In the genomic region with DNA sequence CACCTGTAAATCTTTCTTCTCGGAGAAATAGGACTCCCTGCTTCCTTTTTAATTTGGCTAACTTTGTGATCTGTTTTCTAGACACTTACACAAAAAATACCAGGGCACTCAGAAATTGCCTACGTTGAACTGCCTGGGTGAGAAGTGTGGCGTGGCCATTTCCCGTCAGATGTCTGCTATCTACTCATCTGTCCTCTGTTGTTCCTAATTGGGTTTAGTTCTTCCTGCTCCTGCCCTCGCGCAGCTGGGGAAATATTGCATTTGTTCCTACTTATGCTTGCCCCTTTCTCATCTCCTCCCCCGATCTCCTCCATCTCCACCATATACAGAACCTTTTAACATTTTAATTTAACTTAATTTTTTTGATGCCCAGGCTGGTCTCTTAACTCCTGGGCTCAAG, we compare ENCODE assay signal across 8 cellular contexts. TPM values are rescaled to one million over a fixed set of nuclear protein-coding genes. Genes with fewer than 3 reads are reported as not detected.
DNase-seq lines count a peak whose midpoint lies in the region; ATAC-seq and TF ChIP-seq lines count a peak whose summit lies in the region.

No MANE protein-coding gene starts in this region.

- peaks cover 30 to 49% of the 10 kb centered on the region in 2 donors for H3K4me1 ChIP-seq in naive thymus-derived CD4-positive, alpha-beta T cell (ENCODE audit: control insufficient read depth in 2 of 2, insufficient read depth in 2 of 2, low read length in 2 of 2)

- H3K27ac Mint-ChIP-seq in activated T-cell treated with anti-CD3 and anti-CD28 coated beads, Interleukin-2, amount 50 U/mL, for 72 hours, result peak overlapping the region; percentile 92
- peak overlapping the region; percentile 66 to 93 (median 88) for H3K27ac Mint-ChIP-seq in naive thymus-derived CD4-positive, alpha-beta T cell

- DNase-seq in GF-D8 (lab: John Stamatoyannopoulos, UW), result peak; percentile 86
- DNase-seq in activated T-cell treated with anti-CD3 and anti-CD28 coated beads, Interleukin-2, amount 50 U/mL, for 72 hours, result no peak
- peak in 2 of 9 donors; percentile 4 to 8 for DNase-seq in naive thymus-derived CD4-positive, alpha-beta T cell
- no peak for DNase-seq in mucosa of gallbladder (ENCODE audit: low spot score)
- no peak for DNase-seq in lower leg skin (ENCODE audit: low spot score in 2 of 2)
- DNase-seq in cortex of kidney (lab: John Stamatoyannopoulos, UW), result no peak

- intact Hi-C loops in naive thymus-derived CD4-positive, alpha-beta T cell (cut with micrococcal nuclease), result loop anchor here (1.0 to 5.0 kb wide), 7 partner anchors 11 to 547 kb away; partner anchors contain the start of genes ATP1A1 (in 1 of the 2), CD58 (in 1 of the 2) and TTF2 (in 1 of the 2)
- intact Hi-C loops in lower leg skin (cut with DNase I; ENCODE audit: low total_unique reads), result no loop called here

- TF ChIP-seq POLR2A in lower leg skin (IDR thresholded peaks at IDR 0.05), result no peak

- peaks cover 45% of the 10 kb centered on the region for H3K4me1 Mint-ChIP-seq in activated T-cell treated with anti-CD3 and anti-CD28 coated beads, Interleukin-2, amount 50 U/mL, for 72 hours (ENCODE audit: low read depth)
- H3K4me1 Mint-ChIP-seq in naive thymus-derived CD4-positive, alpha-beta T cell, result peaks cover 37 to 68% (median 53%) of the 10 kb centered on the region in 7 donors

- 69 to 79% methylated on average over 7 of the region's 7 CpGs for WGBS in lower leg skin, 2 donors

- H3K9me3 ChIP-seq in KOPT-K1 (ENCODE audit: insufficient read depth, low read length, poor library complexity, severe bottlenecking), result no peaks in the 10 kb centered on the region
- no peaks in the 10 kb centered on the region for H3K9me3 ChIP-seq in naive thymus-derived CD4-positive, alpha-beta T cell (ENCODE audit: control insufficient read depth in 2 of 3, low read length in 3 of 3)

- no peaks in the 10 kb centered on the region for H3K27me3 Mint-ChIP-seq in activated T-cell treated with anti-CD3 and anti-CD28 coated beads, Interleukin-2, amount 50 U/mL, for 72 hours (ENCODE audit: low read depth)
- H3K27me3 Mint-ChIP-seq in naive thymus-derived CD4-positive, alpha-beta T cell, result no peaks in the 10 kb centered on the region

- POLR2A ChIA-PET in naive thymus-derived CD4-positive, alpha-beta T cell (lab: Charles Lee), result interaction anchor here (0.9 to 3.1 kb wide), 2 partner anchors 11 to 15 kb away, joined by 4 to 16 read pairs; no protein-coding TSS in a partner anchor

- peaks cover 26% of the 10 kb centered on the region for H3K36me3 ChIP-seq in KOPT-K1 (ENCODE audit: insufficient read depth, low read length)
- H3K36me3 ChIP-seq in naive thymus-derived CD4-positive, alpha-beta T cell (ENCODE audit: control insufficient read depth in 2 of 3, insufficient read depth in 3 of 3, low read length in 3 of 3), result no peaks in the 10 kb centered on the region

- H3K36me3 Mint-ChIP-seq in activated T-cell treated with anti-CD3 and anti-CD28 coated beads, Interleukin-2, amount 50 U/mL, for 72 hours (ENCODE audit: insufficient read depth in 2 of 2), result peaks cover 7 to 10% of the 10 kb centered on the region in 2 donors
- H3K36me3 Mint-ChIP-seq in naive thymus-derived CD4-positive, alpha-beta T cell, result peaks cover 0 to 37% (median 0%) of the 10 kb centered on the region in 5 donors

- peaks cover 0 to 2% of the 10 kb centered on the region in 2 donors for H3K9me3 Mint-ChIP-seq in activated T-cell treated with anti-CD3 and anti-CD28 coated beads, Interleukin-2, amount 50 U/mL, for 72 hours
- H3K9me3 Mint-ChIP-seq in naive thymus-derived CD4-positive, alpha-beta T cell, result peaks cover 0 to 5% (median 0%) of the 10 kb centered on the region in 11 donors

- H3K27me3 ChIP-seq in naive thymus-derived CD4-positive, alpha-beta T cell (ENCODE audit: control insufficient read depth in 2 of 2, insufficient read depth in 2 of 2, low read length in 2 of 2), result no peaks in the 10 kb centered on the region

- CTCF ChIA-PET in naive thymus-derived CD4-positive, alpha-beta T cell (lab: Charles Lee), result interaction anchor here (1.3 to 1.6 kb wide), 2 partner anchors 30 to 280 kb away, joined by 4 to 5 read pairs; no protein-coding TSS in a partner anchor

- H3K4me3 ChIP-seq in naive thymus-derived CD4-positive, alpha-beta T cell (ENCODE audit: low read length), result peak overlapping the region; percentile 12
- no peak overlapping the region for H3K4me3 ChIP-seq in lower leg skin (ENCODE audit: low read depth, poor library complexity, severe bottlenecking)

- no peak for TF ChIP-seq CTCF in lower leg skin (IDR thresholded peaks at IDR 0.05)

- peak overlapping the region; percentile 93 for H3K27ac ChIP-seq in KOPT-K1 (ENCODE audit: low read depth, low read length, poor library complexity, severe bottlenecking)
- H3K27ac ChIP-seq in naive thymus-derived CD4-positive, alpha-beta T cell (ENCODE audit: low read depth, low read length), result peak overlapping the region; percentile 25

- peak overlapping the region; percentile 71 to 83 for H3K4me3 Mint-ChIP-seq in activated T-cell treated with anti-CD3 and anti-CD28 coated beads, Interleukin-2, amount 50 U/mL, for 72 hours
- H3K4me3 Mint-ChIP-seq in naive thymus-derived CD4-positive, alpha-beta T cell, result peak overlapping the region; percentile 56 to 82 (median 71)

- ATAC-seq in activated T-cell treated with anti-CD3 and anti-CD28 coated beads, Interleukin-2, amount 50 U/mL, for 72 hours (replicated peaks in 1 of 2), result peak in 1 of 2 donors; percentile 14
- peak; percentile 63 for ATAC-seq in naive thymus-derived CD4-positive, alpha-beta T cell
- no peak for ATAC-seq in HG02642 (IDR thresholded peaks at IDR 0.05; ENCODE audit: poor library complexity, unreplicated experiment)

RNA-seq across cellular contexts. Expression of gene CD58, which starts 55.1 kb away (rescaled TPM):
- 10 to 100 TPM; 15.4 to 32.7 TPM for total RNA-seq in activated T-cell treated with anti-CD3 and anti-CD28 coated beads, Interleukin-2, amount 50 U/mL, for 72 hours
- 10 to 100 TPM in 2 of 5 experiments, 1 to 10 TPM in 3; 3.3 to 35.0 (median 4.4) TPM for total RNA-seq in naive thymus-derived CD4-positive, alpha-beta T cell
- polyA plus RNA-seq in naive thymus-derived CD4-positive, alpha-beta T cell, result 1 to 10 TPM; 1.3 to 2.8 TPM
- 24.2 TPM for total RNA-seq in mucosa of gallbladder
- total RNA-seq in lower leg skin, result 10 to 100 TPM; 25.3 to 40.9 (median 28.9) TPM
